In genomic region chr19:33736158-33736557, GRCh38 we compare ENCODE assay signal across 26 cellular contexts.
"Had no signal": no experiment of that assay in that cellular context is flagged by ENCODE, and none has a peak within 500 bp of the region (broad histone marks: within the 10 kb centered on the region; RNA-seq: fewer than 3 reads in every experiment).

No MANE protein-coding gene starts in this region.

- H3K4me1 ChIP-seq: colonic mucosa, gastrocnemius medialis, neural progenitor cell, psoas muscle, tibial nerve, upper lobe of left lung, uterus had no signal

- H3K9me3 Mint-ChIP-seq: dendritic cell treated with granulocyte-macrophage colony-stimulating factor and Interleukin-4, amounts not matched to agents 40 ng/mL and 50 ng/mL, for 4 days; nephron; neural progenitor cell; stimulated activated memory B cell treated with anti-CD40 and anti-IgM and Interleukin-4, amounts not matched to agents 10 μg/mL and 1 μg/mL and 100 μg/mL, for 72 hours had no signal

- H3K4me3 Mint-ChIP-seq: dendritic cell treated with granulocyte-macrophage colony-stimulating factor and Interleukin-4, amounts not matched to agents 40 ng/mL and 50 ng/mL, for 4 days; endodermal cell; memory B cell; nephron; neural progenitor cell; stimulated activated memory B cell treated with anti-CD40 and anti-IgM and Interleukin-4, amounts not matched to agents 10 μg/mL and 1 μg/mL and 100 μg/mL, for 72 hours had no signal

- DNase-seq: colonic mucosa; effector CD8-positive, alpha-beta T cell; endodermal cell; foreskin fibroblast; gastrocnemius medialis; head of caudate nucleus; kidney; psoas muscle; right cardiac atrium; sigmoid colon; stimulated activated CD4-positive, alpha-beta T cell treated with anti-CD3 and anti-CD28 coated beads, Interleukin-2, amount 100 ng/mL, for 24 hours; stimulated activated CD4-positive, alpha-beta T cell treated with anti-CD3 and anti-CD28 coated beads, Interleukin-4, amount 100 ng/mL, for 24 hours; stimulated activated naive CD8-positive, alpha-beta T cell treated with anti-CD3 and anti-CD28 coated beads, Interleukin-15, Interleukin-2, amounts not matched to agents 100 U/mL and 50 U/mL, for 24 hours; upper lobe of left lung; uterus had no signal

- H3K27ac ChIP-seq: colonic mucosa, epithelial cell of prostate, gastrocnemius medialis, neural progenitor cell, psoas muscle, sigmoid colon, thoracic aorta, tibial nerve, upper lobe of left lung, uterus had no signal

- H2AFZ ChIP-seq: neural progenitor cell had no signal

- H3K36me3 ChIP-seq: colonic mucosa, gastrocnemius medialis, neural progenitor cell, sigmoid colon, thoracic aorta, tibial nerve, upper lobe of left lung, uterus had no signal

- H3K9me3 ChIP-seq: colonic mucosa, gastrocnemius medialis, psoas muscle, thoracic aorta, tibial nerve, upper lobe of left lung, uterus had no signal

- H3K36me3 Mint-ChIP-seq: memory B cell; neural progenitor cell; stimulated activated memory B cell treated with anti-CD40 and anti-IgM and Interleukin-4, amounts not matched to agents 10 μg/mL and 1 μg/mL and 100 μg/mL, for 72 hours had no signal

- H3K4me2 ChIP-seq: neural progenitor cell had no signal

- H3K4me3 ChIP-seq: colonic mucosa, gastrocnemius medialis, lung, neural progenitor cell, psoas muscle, sigmoid colon, thoracic aorta, tibial nerve, upper lobe of left lung, uterus had no signal

- H3K27ac Mint-ChIP-seq: dendritic cell treated with granulocyte-macrophage colony-stimulating factor and Interleukin-4, amounts not matched to agents 40 ng/mL and 50 ng/mL, for 4 days; endodermal cell; memory B cell; nephron; neural progenitor cell; stimulated activated memory B cell treated with anti-CD40 and anti-IgM and Interleukin-4, amounts not matched to agents 10 μg/mL and 1 μg/mL and 100 μg/mL, for 72 hours had no signal

- H3K4me1 Mint-ChIP-seq: endodermal cell; memory B cell; nephron; stimulated activated memory B cell treated with anti-CD40 and anti-IgM and Interleukin-4, amounts not matched to agents 10 μg/mL and 1 μg/mL and 100 μg/mL, for 72 hours had no signal

- H3K27me3 ChIP-seq: colonic mucosa, sigmoid colon, tibial nerve, upper lobe of left lung, uterus had no signal

- ATAC-seq: esophagus mucosa; gastrocnemius medialis; left lobe of liver; psoas muscle; right cardiac atrium; stimulated activated memory B cell treated with anti-CD40 and anti-IgM and Interleukin-4, amounts not matched to agents 10 μg/mL and 1 μg/mL and 100 μg/mL, for 72 hours; stimulated activated naive CD8-positive, alpha-beta T cell treated with anti-CD3 and anti-CD28 coated beads, Interleukin-15, Interleukin-2, amounts not matched to agents 100 U/mL and 50 U/mL, for 24 hours had no signal
